1 cellular context compared by ENCODE assay signal in genomic region chr5:111299067-111299481, GRCh38.
A peak's percentile ranks its signal among the peaks of the same experiment; 100 is the strongest.
TF ChIP-seq lines count a peak whose summit lies in the region.

No MANE protein-coding gene starts in this region.

TF ChIP-seq in GM12878, 131 proteins besides CTCF, POLR2A, EP300 and RAD21:
- no peak for TF ChIP-seq RELA (IDR thresholded peaks at IDR 0.05; ENCODE audit: borderline replicate concordance, partially characterized antibody)
- no peak for TF ChIP-seq NR2C1 (IDR thresholded peaks at IDR 0.05)
- peak; percentile 86; the same call in 1 of the 2 replicates for TF ChIP-seq CBX5 (IDR thresholded peaks at IDR 0.05; ENCODE audit: low read depth)
- no peak for TF ChIP-seq CHD4 (IDR thresholded peaks at IDR 0.05)
- peak; percentile 75 for TF ChIP-seq CEBPZ (IDR thresholded peaks at IDR 0.05; ENCODE audit: low read depth, low read length)
- TF ChIP-seq YY1 (IDR thresholded peaks at IDR 0.05; ENCODE audit: low read depth, low read length) = 0 out of 2 replicates have a peak, but pooled peaks have one; percentile 22
- TF ChIP-seq KDM1A (IDR thresholded peaks at IDR 0.05; ENCODE audit: borderline replicate concordance) = no peak
- no peak for TF ChIP-seq FOS (IDR thresholded peaks at IDR 0.05; ENCODE audit: borderline replicate concordance, extremely low read depth, insufficient read length)
